ENCODE assay signal across 1 cellular context in the genomic region with DNA sequence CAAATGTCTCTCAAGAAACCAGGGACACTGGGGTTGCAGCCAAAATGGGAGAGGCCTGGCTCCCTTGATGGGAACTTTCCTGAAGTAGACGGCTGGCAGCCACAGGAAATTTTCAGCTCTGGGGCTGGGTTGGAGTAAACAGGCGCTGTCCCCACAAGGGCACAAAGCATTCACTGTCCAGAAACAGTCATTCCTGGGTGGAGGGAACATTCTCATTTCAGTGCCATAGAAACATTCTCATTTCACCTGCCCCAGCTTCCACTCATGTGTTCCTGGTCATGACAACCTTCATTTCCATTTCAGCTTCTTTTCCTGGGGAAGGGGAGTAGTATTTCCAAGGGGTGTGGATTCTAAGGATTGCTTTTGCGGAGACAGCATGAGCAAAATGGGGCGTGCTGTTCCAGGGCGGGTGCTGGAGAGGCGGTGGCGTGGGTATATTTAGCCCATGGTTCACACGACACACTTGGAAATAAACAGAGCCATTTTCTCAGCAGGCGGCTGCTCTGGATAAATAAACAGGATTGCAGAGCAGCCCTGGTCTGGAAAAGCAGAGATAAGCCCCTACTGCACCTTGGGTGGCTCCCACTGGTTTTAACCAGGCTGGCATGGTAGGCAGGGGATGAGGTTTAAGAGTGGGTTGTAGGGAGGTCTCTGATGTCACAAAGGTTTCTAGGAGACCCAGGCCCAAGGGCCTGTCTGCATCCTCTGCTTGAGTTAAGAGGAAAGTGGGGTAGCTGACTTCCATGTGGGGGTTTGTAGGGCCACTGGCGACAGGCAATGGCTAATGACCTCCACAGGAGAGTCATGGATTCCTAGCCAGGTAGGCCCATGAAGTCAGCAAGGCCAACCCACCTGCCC.
TF ChIP-seq lines count a peak whose summit lies in the region.

No MANE protein-coding gene starts in this region.

TF ChIP-seq in K562, 482 proteins besides CTCF, POLR2A, EP300 and RAD21 (continued from another document):
- TF ChIP-seq, protein P1, sequence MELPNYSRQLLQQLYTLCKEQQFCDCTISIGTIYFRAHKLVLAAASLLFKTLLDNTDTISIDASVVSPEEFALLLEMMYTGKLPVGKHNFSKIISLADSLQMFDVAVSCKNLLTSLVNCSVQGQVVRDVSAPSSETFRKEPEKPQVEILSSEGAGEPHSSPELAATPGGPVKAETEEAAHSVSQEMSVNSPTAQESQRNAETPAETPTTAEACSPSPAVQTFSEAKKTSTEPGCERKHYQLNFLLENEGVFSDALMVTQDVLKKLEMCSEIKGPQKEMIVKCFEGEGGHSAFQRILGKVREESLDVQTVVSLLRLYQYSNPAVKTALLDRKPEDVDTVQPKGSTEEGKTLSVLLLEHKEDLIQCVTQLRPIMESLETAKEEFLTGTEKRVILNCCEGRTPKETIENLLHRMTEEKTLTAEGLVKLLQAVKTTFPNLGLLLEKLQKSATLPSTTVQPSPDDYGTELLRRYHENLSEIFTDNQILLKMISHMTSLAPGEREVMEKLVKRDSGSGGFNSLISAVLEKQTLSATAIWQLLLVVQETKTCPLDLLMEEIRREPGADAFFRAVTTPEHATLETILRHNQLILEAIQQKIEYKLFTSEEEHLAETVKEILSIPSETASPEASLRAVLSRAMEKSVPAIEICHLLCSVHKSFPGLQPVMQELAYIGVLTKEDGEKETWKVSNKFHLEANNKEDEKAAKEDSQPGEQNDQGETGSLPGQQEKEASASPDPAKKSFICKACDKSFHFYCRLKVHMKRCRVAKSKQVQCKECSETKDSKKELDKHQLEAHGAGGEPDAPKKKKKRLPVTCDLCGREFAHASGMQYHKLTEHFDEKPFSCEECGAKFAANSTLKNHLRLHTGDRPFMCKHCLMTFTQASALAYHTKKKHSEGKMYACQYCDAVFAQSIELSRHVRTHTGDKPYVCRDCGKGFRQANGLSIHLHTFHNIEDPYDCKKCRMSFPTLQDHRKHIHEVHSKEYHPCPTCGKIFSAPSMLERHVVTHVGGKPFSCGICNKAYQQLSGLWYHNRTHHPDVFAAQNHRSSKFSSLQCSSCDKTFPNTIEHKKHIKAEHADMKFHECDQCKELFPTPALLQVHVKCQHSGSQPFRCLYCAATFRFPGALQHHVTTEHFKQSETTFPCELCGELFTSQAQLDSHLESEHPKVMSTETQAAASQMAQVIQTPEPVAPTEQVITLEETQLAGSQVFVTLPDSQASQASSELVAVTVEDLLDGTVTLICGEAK (IDR thresholded peaks at IDR 0.05), result no peak
- TF ChIP-seq, protein P1 (CRISPR knock-in tag; IDR thresholded peaks at IDR 0.05), result no peak
- no peak for TF ChIP-seq GTF2A2 (tag; IDR thresholded peaks at IDR 0.05)
- TF ChIP-seq SMAD4 (CRISPR knock-in tag; conservative IDR thresholded peaks at IDR 0.05), result peak; percentile 78
- TF ChIP-seq, protein P2, sequence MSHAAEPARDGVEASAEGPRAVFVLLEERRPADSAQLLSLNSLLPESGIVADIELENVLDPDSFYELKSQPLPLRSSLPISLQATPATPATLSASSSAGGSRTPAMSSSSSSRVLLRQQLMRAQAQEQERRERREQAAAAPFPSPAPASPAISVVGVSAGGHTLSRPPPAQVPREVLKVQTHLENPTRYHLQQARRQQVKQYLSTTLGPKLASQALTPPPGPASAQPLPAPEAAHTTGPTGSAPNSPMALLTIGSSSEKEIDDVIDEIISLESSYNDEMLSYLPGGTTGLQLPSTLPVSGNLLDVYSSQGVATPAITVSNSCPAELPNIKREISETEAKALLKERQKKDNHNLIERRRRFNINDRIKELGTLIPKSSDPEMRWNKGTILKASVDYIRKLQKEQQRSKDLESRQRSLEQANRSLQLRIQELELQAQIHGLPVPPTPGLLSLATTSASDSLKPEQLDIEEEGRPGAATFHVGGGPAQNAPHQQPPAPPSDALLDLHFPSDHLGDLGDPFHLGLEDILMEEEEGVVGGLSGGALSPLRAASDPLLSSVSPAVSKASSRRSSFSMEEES (CRISPR knock-in tag; IDR thresholded peaks at IDR 0.05), result no peak
- TF ChIP-seq EHMT2 (IDR thresholded peaks at IDR 0.05), result no peak
- no peak for TF ChIP-seq ILF3 (IDR thresholded peaks at IDR 0.05; ENCODE audit: borderline replicate concordance)
- TF ChIP-seq CBFA2T2 (conservative IDR thresholded peaks at IDR 0.05), result peak; percentile 67
- TF ChIP-seq RUNX1 (IDR thresholded peaks at IDR 0.05; ENCODE audit: low read depth), result no peak
- no peak for TF ChIP-seq RBFOX2 (IDR thresholded peaks at IDR 0.05; ENCODE audit: low read depth, low read length)
- TF ChIP-seq SPI1 (IDR thresholded peaks at IDR 0.05; ENCODE audit: borderline replicate concordance, low read depth, low read length), result no peak
- TF ChIP-seq, protein P3, sequence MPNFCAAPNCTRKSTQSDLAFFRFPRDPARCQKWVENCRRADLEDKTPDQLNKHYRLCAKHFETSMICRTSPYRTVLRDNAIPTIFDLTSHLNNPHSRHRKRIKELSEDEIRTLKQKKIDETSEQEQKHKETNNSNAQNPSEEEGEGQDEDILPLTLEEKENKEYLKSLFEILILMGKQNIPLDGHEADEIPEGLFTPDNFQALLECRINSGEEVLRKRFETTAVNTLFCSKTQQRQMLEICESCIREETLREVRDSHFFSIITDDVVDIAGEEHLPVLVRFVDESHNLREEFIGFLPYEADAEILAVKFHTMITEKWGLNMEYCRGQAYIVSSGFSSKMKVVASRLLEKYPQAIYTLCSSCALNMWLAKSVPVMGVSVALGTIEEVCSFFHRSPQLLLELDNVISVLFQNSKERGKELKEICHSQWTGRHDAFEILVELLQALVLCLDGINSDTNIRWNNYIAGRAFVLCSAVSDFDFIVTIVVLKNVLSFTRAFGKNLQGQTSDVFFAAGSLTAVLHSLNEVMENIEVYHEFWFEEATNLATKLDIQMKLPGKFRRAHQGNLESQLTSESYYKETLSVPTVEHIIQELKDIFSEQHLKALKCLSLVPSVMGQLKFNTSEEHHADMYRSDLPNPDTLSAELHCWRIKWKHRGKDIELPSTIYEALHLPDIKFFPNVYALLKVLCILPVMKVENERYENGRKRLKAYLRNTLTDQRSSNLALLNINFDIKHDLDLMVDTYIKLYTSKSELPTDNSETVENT (CRISPR knock-in tag; IDR thresholded peaks at IDR 0.05), result no peak
- TF ChIP-seq, protein P4, sequence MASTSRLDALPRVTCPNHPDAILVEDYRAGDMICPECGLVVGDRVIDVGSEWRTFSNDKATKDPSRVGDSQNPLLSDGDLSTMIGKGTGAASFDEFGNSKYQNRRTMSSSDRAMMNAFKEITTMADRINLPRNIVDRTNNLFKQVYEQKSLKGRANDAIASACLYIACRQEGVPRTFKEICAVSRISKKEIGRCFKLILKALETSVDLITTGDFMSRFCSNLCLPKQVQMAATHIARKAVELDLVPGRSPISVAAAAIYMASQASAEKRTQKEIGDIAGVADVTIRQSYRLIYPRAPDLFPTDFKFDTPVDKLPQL (IDR thresholded peaks at IDR 0.05; ENCODE audit: extremely low read depth, insufficient read length), result no peak
- TF ChIP-seq, protein P5, sequence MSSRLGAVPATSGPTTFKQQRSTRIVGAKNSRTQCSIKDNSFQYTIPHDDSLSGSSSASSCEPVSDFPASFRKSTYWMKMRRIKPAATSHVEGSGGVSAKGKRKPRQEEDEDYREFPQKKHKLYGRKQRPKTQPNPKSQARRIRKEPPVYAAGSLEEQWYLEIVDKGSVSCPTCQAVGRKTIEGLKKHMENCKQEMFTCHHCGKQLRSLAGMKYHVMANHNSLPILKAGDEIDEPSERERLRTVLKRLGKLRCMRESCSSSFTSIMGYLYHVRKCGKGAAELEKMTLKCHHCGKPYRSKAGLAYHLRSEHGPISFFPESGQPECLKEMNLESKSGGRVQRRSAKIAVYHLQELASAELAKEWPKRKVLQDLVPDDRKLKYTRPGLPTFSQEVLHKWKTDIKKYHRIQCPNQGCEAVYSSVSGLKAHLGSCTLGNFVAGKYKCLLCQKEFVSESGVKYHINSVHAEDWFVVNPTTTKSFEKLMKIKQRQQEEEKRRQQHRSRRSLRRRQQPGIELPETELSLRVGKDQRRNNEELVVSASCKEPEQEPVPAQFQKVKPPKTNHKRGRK (tag; IDR thresholded peaks at IDR 0.05), result no peak
- no peak for TF ChIP-seq MIER1 (IDR thresholded peaks at IDR 0.05; ENCODE audit: low read depth)
- TF ChIP-seq NFIC (IDR thresholded peaks at IDR 0.05), result no peak
